In the genomic region with DNA sequence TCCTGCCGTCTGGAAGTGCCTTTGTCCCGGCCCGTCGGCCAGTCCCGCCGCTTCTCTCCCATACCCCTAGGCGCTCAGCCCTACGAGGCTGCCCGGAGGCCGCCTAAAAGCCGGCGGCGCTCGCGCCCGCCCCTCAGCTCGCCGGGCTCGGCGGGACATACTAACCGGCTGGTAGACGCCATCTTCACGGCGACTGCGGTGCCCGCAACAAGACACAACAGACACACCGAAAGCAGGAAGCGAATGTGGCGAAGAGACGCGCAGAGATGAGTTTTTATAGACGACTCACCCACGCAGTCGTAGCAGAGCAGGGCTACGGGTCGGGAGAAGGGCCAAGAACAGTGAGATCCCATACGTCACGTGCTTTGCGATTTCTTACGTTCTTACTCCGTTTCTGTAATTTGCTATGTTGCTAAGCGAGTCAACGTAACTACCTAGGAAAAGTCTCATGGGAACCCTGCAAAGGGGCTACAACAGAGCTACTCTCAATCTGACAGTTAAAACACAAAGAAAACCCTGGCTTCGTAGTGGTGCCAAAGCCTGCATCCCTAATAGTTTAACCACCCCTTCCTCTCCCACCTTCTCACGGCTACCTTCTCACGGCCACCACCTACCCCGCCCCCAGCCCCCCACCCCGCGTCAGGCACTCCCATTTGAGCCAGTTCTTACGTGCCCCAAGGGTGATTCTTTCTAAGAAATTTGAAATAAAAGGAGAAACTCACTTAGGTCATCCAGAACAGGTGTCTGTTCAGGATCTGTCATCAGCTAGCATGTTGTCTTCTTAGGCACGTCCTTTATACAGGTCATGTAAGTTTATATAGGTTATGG, we compare ENCODE assay signal across 1 cellular context.
TF ChIP-seq lines count a peak whose summit lies in the region.

A gene with protein sequence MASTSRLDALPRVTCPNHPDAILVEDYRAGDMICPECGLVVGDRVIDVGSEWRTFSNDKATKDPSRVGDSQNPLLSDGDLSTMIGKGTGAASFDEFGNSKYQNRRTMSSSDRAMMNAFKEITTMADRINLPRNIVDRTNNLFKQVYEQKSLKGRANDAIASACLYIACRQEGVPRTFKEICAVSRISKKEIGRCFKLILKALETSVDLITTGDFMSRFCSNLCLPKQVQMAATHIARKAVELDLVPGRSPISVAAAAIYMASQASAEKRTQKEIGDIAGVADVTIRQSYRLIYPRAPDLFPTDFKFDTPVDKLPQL (minus strand): TSS at position 250 of the 828 bp plus-strand sequence. CDS start 68 bp downstream, at position 182.

TF ChIP-seq in HepG2, 621 proteins besides CTCF, POLR2A, EP300 and RAD21 (continued from another document and continues in another):
- TF ChIP-seq, protein P1, sequence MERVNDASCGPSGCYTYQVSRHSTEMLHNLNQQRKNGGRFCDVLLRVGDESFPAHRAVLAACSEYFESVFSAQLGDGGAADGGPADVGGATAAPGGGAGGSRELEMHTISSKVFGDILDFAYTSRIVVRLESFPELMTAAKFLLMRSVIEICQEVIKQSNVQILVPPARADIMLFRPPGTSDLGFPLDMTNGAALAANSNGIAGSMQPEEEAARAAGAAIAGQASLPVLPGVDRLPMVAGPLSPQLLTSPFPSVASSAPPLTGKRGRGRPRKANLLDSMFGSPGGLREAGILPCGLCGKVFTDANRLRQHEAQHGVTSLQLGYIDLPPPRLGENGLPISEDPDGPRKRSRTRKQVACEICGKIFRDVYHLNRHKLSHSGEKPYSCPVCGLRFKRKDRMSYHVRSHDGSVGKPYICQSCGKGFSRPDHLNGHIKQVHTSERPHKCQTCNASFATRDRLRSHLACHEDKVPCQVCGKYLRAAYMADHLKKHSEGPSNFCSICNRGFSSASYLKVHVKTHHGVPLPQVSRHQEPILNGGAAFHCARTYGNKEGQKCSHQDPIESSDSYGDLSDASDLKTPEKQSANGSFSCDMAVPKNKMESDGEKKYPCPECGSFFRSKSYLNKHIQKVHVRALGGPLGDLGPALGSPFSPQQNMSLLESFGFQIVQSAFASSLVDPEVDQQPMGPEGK (CRISPR knock-in tag; IDR thresholded peaks at IDR 0.05), result peak; percentile 27; the same call in 1 of the 2 replicates
- TF ChIP-seq ETV6 (CRISPR knock-in tag; conservative IDR thresholded peaks at IDR 0.05) (peak; percentile 83), MBNL3 (CRISPR knock-in tag; conservative IDR thresholded peaks at IDR 0.05) (no peak), KLF16 (CRISPR knock-in tag; IDR thresholded peaks at IDR 0.05) (peak in 1 of 2 experiments; percentile 69; a peak in 1 of 4 replicates), TGIF2 (CRISPR knock-in tag; IDR thresholded peaks at IDR 0.05) (peak; percentile 95), ZNF33B (CRISPR knock-in tag; IDR thresholded peaks at IDR 0.05) (0 out of 2 replicates have a peak, but pooled peaks have one; percentile 39), CSRNP2 (CRISPR knock-in tag; conservative IDR thresholded peaks at IDR 0.05; ENCODE audit: low read depth) (no peak), ZNF432 (CRISPR knock-in tag; IDR thresholded peaks at IDR 0.05; ENCODE audit: borderline replicate concordance) (no peak), BORCS8-MEF2B (CRISPR knock-in tag; IDR thresholded peaks at IDR 0.05) (peak; percentile 74; the same call in 1 of the 2 replicates), ZNF30 (CRISPR knock-in tag; IDR thresholded peaks at IDR 0.05) (no peak), ZNF274 (CRISPR knock-in tag; IDR thresholded peaks at IDR 0.05) (peak; percentile 65; the same call in 1 of the 2 replicates), FOXJ3 (CRISPR knock-in tag; IDR thresholded peaks at IDR 0.05; ENCODE audit: borderline replicate concordance) (peak; percentile 63; the same call in 1 of the 2 replicates), RARA (CRISPR knock-in tag; IDR thresholded peaks at IDR 0.05) (peak; percentile 47), FLYWCH1 (CRISPR knock-in tag; IDR thresholded peaks at IDR 0.05) (no peak), NPAS2 (CRISPR knock-in tag; IDR thresholded peaks at IDR 0.05; ENCODE audit: borderline replicate concordance) (no peak), ZNF792 (CRISPR knock-in tag; IDR thresholded peaks at IDR 0.05) (peak; percentile 79; the same call in 1 of the 2 replicates), ATAD3A (CRISPR knock-in tag; IDR thresholded peaks at IDR 0.05) (no peak), NBN (conservative IDR thresholded peaks at IDR 0.05) (no peak), NCOA1 (CRISPR knock-in tag; IDR thresholded peaks at IDR 0.05) (no peak), ZBTB42 (CRISPR knock-in tag; IDR thresholded peaks at IDR 0.05) (no peak), ARNT2 (CRISPR knock-in tag; IDR thresholded peaks at IDR 0.05; ENCODE audit: low read depth) (no peak), PAF1 (CRISPR knock-in tag; IDR thresholded peaks at IDR 0.05) (no peak), SSRP1 (CRISPR knock-in tag; IDR thresholded peaks at IDR 0.05) (peak; percentile 52; the same call in 1 of the 2 replicates), ZNF790 (CRISPR knock-in tag; IDR thresholded peaks at IDR 0.05; ENCODE audit: borderline replicate concordance) (no peak), ZZZ3 (CRISPR knock-in tag; IDR thresholded peaks at IDR 0.05; ENCODE audit: borderline replicate concordance) (no peak), ZMYM4 (CRISPR knock-in tag; IDR thresholded peaks at IDR 0.05) (peak; percentile 99), ZNF496 (CRISPR knock-in tag; IDR thresholded peaks at IDR 0.05; ENCODE audit: insufficient replicate concordance) (no peak), ZNF484 (CRISPR knock-in tag; IDR thresholded peaks at IDR 0.05; ENCODE audit: borderline replicate concordance, low read depth) (no peak), AKAP8 (CRISPR knock-in tag; IDR thresholded peaks at IDR 0.05) (no peak), TCF7L2 (IDR thresholded peaks at IDR 0.05; ENCODE audit: low read depth, low read length) (no peak), ZNF282 (IDR thresholded peaks at IDR 0.05; ENCODE audit: partially characterized antibody) (no peak), RBM39 (IDR thresholded peaks at IDR 0.05; ENCODE audit: low read depth, low read length, poor library complexity, severe bottlenecking) (peak; percentile 89), GATA4 (IDR thresholded peaks at IDR 0.05; ENCODE audit: borderline replicate concordance, low read depth) (peak; percentile 85; the same call in 1 of the 2 replicates), ZNF44 (CRISPR knock-in tag; IDR thresholded peaks at IDR 0.05) (peak; percentile 50; the same call in 1 of the 2 replicates), ZNF451 (CRISPR knock-in tag; IDR thresholded peaks at IDR 0.05) (peak; percentile 76; the same call in 1 of the 2 replicates), TSC22D2 (CRISPR knock-in tag; IDR thresholded peaks at IDR 0.05; ENCODE audit: borderline replicate concordance) (no peak; the same call in 1 of the 2 replicates)
- TF ChIP-seq, protein P2, sequence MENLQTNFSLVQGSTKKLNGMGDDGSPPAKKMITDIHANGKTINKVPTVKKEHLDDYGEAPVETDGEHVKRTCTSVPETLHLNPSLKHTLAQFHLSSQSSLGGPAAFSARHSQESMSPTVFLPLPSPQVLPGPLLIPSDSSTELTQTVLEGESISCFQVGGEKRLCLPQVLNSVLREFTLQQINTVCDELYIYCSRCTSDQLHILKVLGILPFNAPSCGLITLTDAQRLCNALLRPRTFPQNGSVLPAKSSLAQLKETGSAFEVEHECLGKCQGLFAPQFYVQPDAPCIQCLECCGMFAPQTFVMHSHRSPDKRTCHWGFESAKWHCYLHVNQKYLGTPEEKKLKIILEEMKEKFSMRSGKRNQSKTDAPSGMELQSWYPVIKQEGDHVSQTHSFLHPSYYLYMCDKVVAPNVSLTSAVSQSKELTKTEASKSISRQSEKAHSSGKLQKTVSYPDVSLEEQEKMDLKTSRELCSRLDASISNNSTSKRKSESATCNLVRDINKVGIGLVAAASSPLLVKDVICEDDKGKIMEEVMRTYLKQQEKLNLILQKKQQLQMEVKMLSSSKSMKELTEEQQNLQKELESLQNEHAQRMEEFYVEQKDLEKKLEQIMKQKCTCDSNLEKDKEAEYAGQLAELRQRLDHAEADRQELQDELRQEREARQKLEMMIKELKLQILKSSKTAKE (CRISPR knock-in tag; IDR thresholded peaks at IDR 0.05; ENCODE audit: borderline replicate concordance), result no peak
- TF ChIP-seq, protein P3, sequence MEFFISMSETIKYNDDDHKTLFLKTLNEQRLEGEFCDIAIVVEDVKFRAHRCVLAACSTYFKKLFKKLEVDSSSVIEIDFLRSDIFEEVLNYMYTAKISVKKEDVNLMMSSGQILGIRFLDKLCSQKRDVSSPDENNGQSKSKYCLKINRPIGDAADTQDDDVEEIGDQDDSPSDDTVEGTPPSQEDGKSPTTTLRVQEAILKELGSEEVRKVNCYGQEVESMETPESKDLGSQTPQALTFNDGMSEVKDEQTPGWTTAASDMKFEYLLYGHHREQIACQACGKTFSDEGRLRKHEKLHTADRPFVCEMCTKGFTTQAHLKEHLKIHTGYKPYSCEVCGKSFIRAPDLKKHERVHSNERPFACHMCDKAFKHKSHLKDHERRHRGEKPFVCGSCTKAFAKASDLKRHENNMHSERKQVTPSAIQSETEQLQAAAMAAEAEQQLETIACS (CRISPR knock-in tag; IDR thresholded peaks at IDR 0.05), result no peak
- TF ChIP-seq, protein P4, sequence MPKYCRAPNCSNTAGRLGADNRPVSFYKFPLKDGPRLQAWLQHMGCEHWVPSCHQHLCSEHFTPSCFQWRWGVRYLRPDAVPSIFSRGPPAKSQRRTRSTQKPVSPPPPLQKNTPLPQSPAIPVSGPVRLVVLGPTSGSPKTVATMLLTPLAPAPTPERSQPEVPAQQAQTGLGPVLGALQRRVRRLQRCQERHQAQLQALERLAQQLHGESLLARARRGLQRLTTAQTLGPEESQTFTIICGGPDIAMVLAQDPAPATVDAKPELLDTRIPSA (CRISPR knock-in tag; IDR thresholded peaks at IDR 0.05; ENCODE audit: borderline replicate concordance), result no peak
- TF ChIP-seq, protein P5, sequence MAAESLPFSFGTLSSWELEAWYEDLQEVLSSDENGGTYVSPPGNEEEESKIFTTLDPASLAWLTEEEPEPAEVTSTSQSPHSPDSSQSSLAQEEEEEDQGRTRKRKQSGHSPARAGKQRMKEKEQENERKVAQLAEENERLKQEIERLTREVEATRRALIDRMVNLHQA (CRISPR knock-in tag; IDR thresholded peaks at IDR 0.05), result no peak
- TF ChIP-seq, protein P6, sequence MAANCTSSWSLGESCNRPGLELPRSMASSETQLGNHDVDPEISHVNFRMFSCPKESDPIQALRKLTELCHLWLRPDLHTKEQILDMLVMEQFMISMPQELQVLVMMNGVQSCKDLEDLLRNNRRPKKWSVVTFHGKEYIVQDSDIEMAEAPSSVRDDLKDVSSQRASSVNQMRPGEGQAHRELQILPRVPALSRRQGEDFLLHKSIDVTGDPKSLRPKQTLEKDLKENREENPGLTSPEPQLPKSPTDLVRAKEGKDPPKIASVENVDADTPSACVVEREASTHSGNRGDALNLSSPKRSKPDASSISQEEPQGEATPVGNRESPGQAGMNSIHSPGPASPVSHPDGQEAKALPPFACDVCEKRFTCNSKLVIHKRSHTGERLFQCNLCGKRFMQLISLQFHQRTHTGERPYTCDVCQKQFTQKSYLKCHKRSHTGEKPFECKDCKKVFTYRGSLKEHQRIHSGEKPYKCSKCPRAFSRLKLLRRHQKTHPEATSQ (CRISPR knock-in tag; IDR thresholded peaks at IDR 0.05; ENCODE audit: borderline replicate concordance), result peak; percentile 81; the same call in 1 of the 2 replicates
- TF ChIP-seq, protein P7, sequence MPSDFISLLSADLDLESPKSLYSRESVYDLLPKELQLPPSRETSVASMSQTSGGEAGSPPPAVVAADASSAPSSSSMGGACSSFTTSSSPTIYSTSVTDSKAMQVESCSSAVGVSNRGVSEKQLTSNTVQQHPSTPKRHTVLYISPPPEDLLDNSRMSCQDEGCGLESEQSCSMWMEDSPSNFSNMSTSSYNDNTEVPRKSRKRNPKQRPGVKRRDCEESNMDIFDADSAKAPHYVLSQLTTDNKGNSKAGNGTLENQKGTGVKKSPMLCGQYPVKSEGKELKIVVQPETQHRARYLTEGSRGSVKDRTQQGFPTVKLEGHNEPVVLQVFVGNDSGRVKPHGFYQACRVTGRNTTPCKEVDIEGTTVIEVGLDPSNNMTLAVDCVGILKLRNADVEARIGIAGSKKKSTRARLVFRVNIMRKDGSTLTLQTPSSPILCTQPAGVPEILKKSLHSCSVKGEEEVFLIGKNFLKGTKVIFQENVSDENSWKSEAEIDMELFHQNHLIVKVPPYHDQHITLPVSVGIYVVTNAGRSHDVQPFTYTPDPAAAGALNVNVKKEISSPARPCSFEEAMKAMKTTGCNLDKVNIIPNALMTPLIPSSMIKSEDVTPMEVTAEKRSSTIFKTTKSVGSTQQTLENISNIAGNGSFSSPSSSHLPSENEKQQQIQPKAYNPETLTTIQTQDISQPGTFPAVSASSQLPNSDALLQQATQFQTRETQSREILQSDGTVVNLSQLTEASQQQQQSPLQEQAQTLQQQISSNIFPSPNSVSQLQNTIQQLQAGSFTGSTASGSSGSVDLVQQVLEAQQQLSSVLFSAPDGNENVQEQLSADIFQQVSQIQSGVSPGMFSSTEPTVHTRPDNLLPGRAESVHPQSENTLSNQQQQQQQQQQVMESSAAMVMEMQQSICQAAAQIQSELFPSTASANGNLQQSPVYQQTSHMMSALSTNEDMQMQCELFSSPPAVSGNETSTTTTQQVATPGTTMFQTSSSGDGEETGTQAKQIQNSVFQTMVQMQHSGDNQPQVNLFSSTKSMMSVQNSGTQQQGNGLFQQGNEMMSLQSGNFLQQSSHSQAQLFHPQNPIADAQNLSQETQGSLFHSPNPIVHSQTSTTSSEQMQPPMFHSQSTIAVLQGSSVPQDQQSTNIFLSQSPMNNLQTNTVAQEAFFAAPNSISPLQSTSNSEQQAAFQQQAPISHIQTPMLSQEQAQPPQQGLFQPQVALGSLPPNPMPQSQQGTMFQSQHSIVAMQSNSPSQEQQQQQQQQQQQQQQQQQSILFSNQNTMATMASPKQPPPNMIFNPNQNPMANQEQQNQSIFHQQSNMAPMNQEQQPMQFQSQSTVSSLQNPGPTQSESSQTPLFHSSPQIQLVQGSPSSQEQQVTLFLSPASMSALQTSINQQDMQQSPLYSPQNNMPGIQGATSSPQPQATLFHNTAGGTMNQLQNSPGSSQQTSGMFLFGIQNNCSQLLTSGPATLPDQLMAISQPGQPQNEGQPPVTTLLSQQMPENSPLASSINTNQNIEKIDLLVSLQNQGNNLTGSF (CRISPR knock-in tag; IDR thresholded peaks at IDR 0.05), result 0 out of 2 replicates have a peak, but pooled peaks have one; percentile 46
- TF ChIP-seq, protein P8, sequence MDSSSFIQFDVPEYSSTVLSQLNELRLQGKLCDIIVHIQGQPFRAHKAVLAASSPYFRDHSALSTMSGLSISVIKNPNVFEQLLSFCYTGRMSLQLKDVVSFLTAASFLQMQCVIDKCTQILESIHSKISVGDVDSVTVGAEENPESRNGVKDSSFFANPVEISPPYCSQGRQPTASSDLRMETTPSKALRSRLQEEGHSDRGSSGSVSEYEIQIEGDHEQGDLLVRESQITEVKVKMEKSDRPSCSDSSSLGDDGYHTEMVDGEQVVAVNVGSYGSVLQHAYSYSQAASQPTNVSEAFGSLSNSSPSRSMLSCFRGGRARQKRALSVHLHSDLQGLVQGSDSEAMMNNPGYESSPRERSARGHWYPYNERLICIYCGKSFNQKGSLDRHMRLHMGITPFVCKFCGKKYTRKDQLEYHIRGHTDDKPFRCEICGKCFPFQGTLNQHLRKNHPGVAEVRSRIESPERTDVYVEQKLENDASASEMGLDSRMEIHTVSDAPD (CRISPR knock-in tag; IDR thresholded peaks at IDR 0.05), result 0 out of 2 replicates have a peak, but pooled peaks have one; percentile 47
